In the genomic region with DNA sequence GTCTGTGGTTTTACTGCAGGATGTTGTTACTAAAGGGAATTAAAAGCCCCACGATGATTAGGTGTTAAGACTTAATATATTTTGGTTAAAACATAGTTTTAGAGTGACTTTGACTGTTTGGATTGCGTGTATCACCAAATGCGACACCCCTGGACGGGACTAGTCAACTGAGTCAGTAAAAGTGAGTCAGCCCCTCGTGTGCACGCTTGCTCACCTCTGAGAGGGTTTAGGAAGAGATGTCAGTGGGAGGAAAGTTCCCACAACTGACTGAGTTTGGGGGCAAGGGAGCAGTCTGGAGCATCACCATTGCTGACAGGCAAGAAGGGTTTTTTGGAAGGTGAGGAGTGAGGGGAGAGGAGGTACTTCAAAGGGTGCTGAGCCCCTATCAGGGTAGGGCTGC, we compare ENCODE assay signal across 19 cellular contexts. TPM values are rescaled to one million over a fixed set of nuclear protein-coding genes. Genes with fewer than 3 reads are reported as not detected.
DNase-seq lines count a peak whose midpoint lies in the region; TF ChIP-seq lines count a peak whose summit lies in the region.
"Had no signal": no experiment of that assay in that cellular context is flagged by ENCODE, and none has a peak within 500 bp of the region (broad histone marks: within the 10 kb centered on the region; RNA-seq: fewer than 3 reads in every experiment).

No MANE protein-coding gene starts in this region.

- no peak for TF ChIP-seq CTCF in epithelial cell of proximal tubule (conservative IDR thresholded peaks at IDR 0.05; ENCODE audit: low read depth, low read length)
- no peak for TF ChIP-seq CTCF in nephron progenitor cell (IDR thresholded peaks at IDR 0.05)
- no peak for TF ChIP-seq CTCF in brain microvascular endothelial cell (IDR thresholded peaks at IDR 0.05; ENCODE audit: low read depth, low read length, missing control alignments)

- no peaks in the 10 kb centered on the region for H3K36me3 Mint-ChIP-seq in nephron progenitor cell (ENCODE audit: low read depth)

- in situ Hi-C loops in brain microvascular endothelial cell (cut with HindIII; ENCODE audit: low pct_ligation_motif_present, low sequenced_read_pairs): no loop called here

- H3K9me3 ChIP-seq in MG63: no peaks in the 10 kb centered on the region
- H3K9me3 ChIP-seq: SJSA1 had no signal

- H3K27ac Mint-ChIP-seq in nephron progenitor cell: no peak overlapping the region

- peak overlapping the region; percentile 37 for H3K4me3 Mint-ChIP-seq in nephron progenitor cell

- H3K27me3 ChIP-seq in MG63: no peaks in the 10 kb centered on the region; the same call in 1 of the 2 replicates
- H3K27me3 ChIP-seq in brain microvascular endothelial cell (replicated peaks): peaks cover 12% of the 10 kb centered on the region
- H3K27me3 ChIP-seq: SJSA1 had no signal

- H3K4me3 ChIP-seq in MG63 (no peak overlapping the region), epithelial cell of proximal tubule (ENCODE audit: low read depth, low read length) (no peak overlapping the region), brain microvascular endothelial cell (ENCODE audit: low read depth, low read length) (no peak overlapping the region)
- H3K4me3 ChIP-seq: SJSA1 had no signal

- no peak for TF ChIP-seq POLR2A in erythroblast (IDR thresholded peaks at IDR 0.05; ENCODE audit: low read length)

- peaks cover 87% of the 10 kb centered on the region for H3K27me3 Mint-ChIP-seq in nephron progenitor cell (ENCODE audit: low read depth, poor library complexity)

- no peaks in the 10 kb centered on the region for H3K9me3 Mint-ChIP-seq in nephron progenitor cell

- H3K27ac ChIP-seq in caudate nucleus (ENCODE audit: low read depth, low read length) (no peak overlapping the region), brain microvascular endothelial cell (no peak overlapping the region)
- H3K27ac ChIP-seq: 22Rv1, HL-60, KMS-11, SJSA1 had no signal

- DNase-seq in NK-92 treated with Interleukin-12 subunit alpha and Interleukin-12 subunit beta, amount 100 ng/mL, for 24 hours (lab: John Stamatoyannopoulos, UW): peak; percentile 81
- DNase-seq in NK-92 (lab: John Stamatoyannopoulos, UW; ENCODE audit: unreplicated experiment) (no peak), MG63 (peak; percentile 65), epithelial cell of proximal tubule (ENCODE audit: low read depth) (peak; percentile 20), nephron progenitor cell (no peak), caudate nucleus (lab: John Stamatoyannopoulos, UW) (no peak), erythroblast (lab: John Stamatoyannopoulos, UW) (no peak), brain microvascular endothelial cell (no peak)
- DNase-seq: C1 segment of cervical spinal cord, GOT3, NCI-H1436, NCI-H2029 treated with DMSO at 0.1 percent for 48 hours, NCI-H510A treated with DMSO at 0.1 percent for 48 hours had no signal

- H3K36me3 ChIP-seq in MG63: no peaks in the 10 kb centered on the region
- no peaks in the 10 kb centered on the region for H3K36me3 ChIP-seq in brain microvascular endothelial cell (replicated peaks)
- H3K36me3 ChIP-seq: SJSA1 had no signal

- H3K4me1 Mint-ChIP-seq in nephron progenitor cell: peaks cover 65% of the 10 kb centered on the region

RNA-seq across cellular contexts. Expression of a gene that starts 14.4 kb away (rescaled TPM):
- total RNA-seq in MG63 (2014; rRNA removed; shearing (Covaris generic); ENCODE audit: low replicate concordance): not detected in 2 replicates
- total RNA-seq in epithelial cell of proximal tubule: 0.29 and 1.4 TPM in 2 replicates
- total RNA-seq: G401, OCI-LY7, SJSA1 had no signal

Comparison
In these comparisons a context has a peak if more than half of its experiments do, and no peak if none do; other contexts are left out.
1. DNase-seq: peak in NK-92 treated with Interleukin-12 subunit alpha and Interleukin-12 subunit beta, amount 100 ng/mL, for 24 hours (single experiment), MG63 (single experiment) and epithelial cell of proximal tubule (single experiment); none in NK-92 (single experiment), nephron progenitor cell (single experiment), caudate nucleus (0 of 61), erythroblast (0 of 2) and brain microvascular endothelial cell (single experiment).